ENCODE assay signal across 12 cellular contexts in the genomic region with DNA sequence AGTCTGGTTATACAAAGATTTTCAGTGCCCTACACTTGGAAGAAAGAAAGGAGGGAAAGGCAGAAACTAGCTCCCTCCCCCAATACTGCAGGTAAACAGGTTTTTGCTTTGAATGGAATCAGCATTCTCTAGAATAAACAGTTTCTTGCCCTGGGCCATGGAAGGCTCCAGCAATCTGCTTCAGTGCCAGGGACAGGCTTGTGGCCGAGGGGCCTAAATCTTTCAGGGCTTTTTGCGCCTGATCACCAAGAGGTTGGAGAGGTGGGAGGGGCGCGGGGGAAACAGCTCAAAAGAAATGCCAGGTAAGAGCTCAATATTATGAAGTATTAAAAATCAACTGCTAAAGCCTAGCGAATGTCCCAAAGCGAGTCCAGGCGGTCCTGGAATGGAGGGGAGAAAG. TPM values are rescaled to one million over a fixed set of nuclear protein-coding genes. Genes with fewer than 3 reads are reported as not detected.
"Had no signal": no experiment of that assay in that cellular context is flagged by ENCODE, and none has a peak within 500 bp of the region (broad histone marks: within the 10 kb centered on the region; RNA-seq: fewer than 3 reads in every experiment).

No MANE protein-coding gene starts in this region.

- H3K36me3 ChIP-seq: pancreas, tibial artery had no signal

- H3K4me3 ChIP-seq: pancreas, tibial artery had no signal

- ATAC-seq: pancreas; stimulated activated effector memory CD8-positive, alpha-beta T cell treated with anti-CD3 and anti-CD28 coated beads, Interleukin-12 subunit alpha, Interleukin-12 subunit beta, amount 100 ng/mL, for 72 hours had no signal

- H3K27ac ChIP-seq: pancreas, tibial artery had no signal

- H3K9me3 ChIP-seq: pancreas, tibial artery had no signal

- DNase-seq: activated CD4-positive, alpha-beta T cell treated with anti-CD3 and anti-CD28 coated beads for 4 hours; activated CD8-positive, alpha-beta memory T cell treated with anti-CD3 and anti-CD28 coated beads for 24 hours; activated naive CD4-positive, alpha-beta T cell treated with anti-CD3 and anti-CD28 coated beads, Interleukin-2, amount 10 ng/mL, durations not matched to agents 7 days and 5 days; effector CD8-positive, alpha-beta T cell; hippocampal formation; pancreas; tibial artery had no signal

- H3K4me1 ChIP-seq: pancreas, tibial artery had no signal

RNA-seq across cellular contexts. Expression of gene TFAP2B, which starts 23.8 kb away (rescaled TPM):
- total RNA-seq: cardiac septum, liver, myocyte, pancreas, skeletal muscle tissue had no signal
- polyA plus RNA-seq: liver, pancreas had no signal
